26 cellular contexts compared by ENCODE assay signal in genomic region chr12:14635776-14636175, GRCh38.
"Had no signal": no experiment of that assay in that cellular context is flagged by ENCODE, and none has a peak within 500 bp of the region (broad histone marks: within the 10 kb centered on the region; RNA-seq: fewer than 3 reads in every experiment).

No MANE protein-coding gene starts in this region.

- H3K4me3 Mint-ChIP-seq: activated CD4-positive, alpha-beta T cell treated with anti-CD3 and anti-CD28 coated beads for 36 hours; activated naive CD4-positive, alpha-beta T cell treated with anti-CD3 and anti-CD28 coated beads for 36 hours; activated T-cell treated with anti-CD3 and anti-CD28 coated beads, Interleukin-2, amount 50 U/mL, for 72 hours; immature natural killer cell; natural killer cell treated with Interleukin-12 subunit alpha and Interleukin-12 subunit beta and Interleukin-15 and Interleukin-18, amount 100 ng/mL, for 72 hours; stimulated activated naive CD8-positive, alpha-beta T cell treated with anti-CD3 and anti-CD28 coated beads, Interleukin-15, Interleukin-2, amounts not matched to agents 100 ng/mL and 50 ng/mL, for 24 hours; WTC11 had no signal

- H3K27me3 Mint-ChIP-seq: activated CD4-positive, alpha-beta T cell treated with anti-CD3 and anti-CD28 coated beads for 36 hours; progenitor cell of endocrine pancreas had no signal

- DNase-seq: activated CD4-positive, alpha-beta T cell treated with anti-CD3 and anti-CD28 coated beads for 36 hours; activated CD4-positive, alpha-beta T cell treated with anti-CD3 and anti-CD28 coated beads, Interleukin-2, amount 50 U/mL, for 48 hours; activated effector memory CD4-positive, alpha-beta T cell treated with Interleukin-2 at 50 U/mL for 16 hours; activated naive CD4-positive, alpha-beta T cell treated with anti-CD3 and anti-CD28 coated beads for 36 hours; activated T-cell treated with anti-CD3 and anti-CD28 coated beads, Interleukin-2, amount 50 U/mL, for 72 hours; cerebellar nuclear complex; esophagus squamous epithelium; foreskin melanocyte; glutamatergic neuron; immature natural killer cell; left ventricle myocardium superior; midbrain; retina; sigmoid colon; spleen; stimulated activated CD4-positive, alpha-beta T cell treated with anti-CD3 and anti-CD28 coated beads, Interleukin-4, amount 100 ng/mL, for 4 hours; substantia nigra; T-helper 9 cell; thyroid gland; upper lobe of right lung had no signal

- ATAC-seq: activated CD4-positive, alpha-beta T cell treated with anti-CD3 and anti-CD28 coated beads for 36 hours; activated T-cell treated with anti-CD3 and anti-CD28 coated beads, Interleukin-2, amount 50 U/mL, for 72 hours; left ventricle myocardium superior; natural killer cell treated with Interleukin-12 subunit alpha and Interleukin-12 subunit beta and Interleukin-15 and Interleukin-18, amount 100 ng/mL, for 72 hours; upper lobe of right lung; WTC11 had no signal

- H3K4me3 ChIP-seq: coronary artery, esophagus squamous epithelium, hepatocyte, sigmoid colon, spleen, thyroid gland, upper lobe of right lung had no signal

- H3K4me1 Mint-ChIP-seq: activated CD4-positive, alpha-beta T cell treated with anti-CD3 and anti-CD28 coated beads for 36 hours; immature natural killer cell had no signal

- H3K27ac Mint-ChIP-seq: activated CD4-positive, alpha-beta T cell treated with anti-CD3 and anti-CD28 coated beads for 36 hours; activated naive CD4-positive, alpha-beta T cell treated with anti-CD3 and anti-CD28 coated beads for 36 hours; activated T-cell treated with anti-CD3 and anti-CD28 coated beads, Interleukin-2, amount 50 U/mL, for 72 hours; immature natural killer cell; natural killer cell treated with Interleukin-12 subunit alpha and Interleukin-12 subunit beta and Interleukin-15 and Interleukin-18, amount 100 ng/mL, for 72 hours; progenitor cell of endocrine pancreas; stimulated activated naive CD8-positive, alpha-beta T cell treated with anti-CD3 and anti-CD28 coated beads, Interleukin-15, Interleukin-2, amounts not matched to agents 100 ng/mL and 50 ng/mL, for 24 hours; WTC11 had no signal
